Comparison of ENCODE assay signal across 23 cellular contexts in the genomic region with DNA sequence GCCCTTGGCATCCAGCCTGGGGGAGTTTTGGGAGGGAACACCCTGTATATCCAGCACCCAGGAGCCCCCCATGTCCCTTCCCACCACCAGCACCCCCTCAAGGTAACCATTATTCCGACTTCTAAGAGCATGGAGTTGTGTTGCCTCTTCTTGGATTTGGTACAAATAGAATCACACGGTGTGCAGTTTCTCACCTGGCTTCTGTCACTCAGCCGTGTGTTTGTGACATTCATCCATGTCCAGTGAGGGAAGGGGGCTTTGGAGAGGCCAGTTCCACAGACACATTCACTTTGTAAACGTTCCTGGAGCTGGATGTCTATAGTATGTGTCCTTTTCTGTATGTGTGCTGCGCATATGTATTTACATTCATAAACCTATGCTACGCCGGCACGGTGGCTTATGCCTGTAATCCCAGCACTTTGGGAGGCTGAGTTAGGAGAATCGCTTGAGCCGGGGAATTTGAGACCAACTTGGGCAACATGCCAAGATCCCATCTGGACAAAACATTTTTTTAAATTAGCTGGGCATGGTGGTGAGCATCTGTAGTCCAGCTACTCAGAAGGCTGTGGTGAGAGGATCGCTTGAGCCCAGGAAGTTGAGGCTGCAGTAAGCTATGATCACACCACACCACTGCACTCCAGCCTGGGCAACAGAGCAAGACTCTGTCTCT. TPM values are rescaled to one million over a fixed set of nuclear protein-coding genes. Genes with fewer than 3 reads are reported as not detected.
DNase-seq lines count a peak whose midpoint lies in the region; ATAC-seq and TF ChIP-seq lines count a peak whose summit lies in the region.
"Had no signal": no experiment of that assay in that cellular context is flagged by ENCODE, and none has a peak within 500 bp of the region (broad histone marks: within the 10 kb centered on the region; RNA-seq: fewer than 3 reads in every experiment).

No MANE protein-coding gene starts in this region.

- no peak overlapping the region for H3K4me3 ChIP-seq in neural progenitor cell
- no peak overlapping the region for H3K4me3 ChIP-seq in dorsolateral prefrontal cortex
- H3K4me3 ChIP-seq: GM12878, GM23248, Peyer's patch, SJSA1 had no signal

- H3K27ac ChIP-seq in neural progenitor cell (no peak overlapping the region), dorsolateral prefrontal cortex (no peak overlapping the region)
- H3K27ac ChIP-seq: GM23248, SJSA1 had no signal

- H3K36me3 ChIP-seq in neural progenitor cell, result no peaks in the 10 kb centered on the region
- H3K36me3 ChIP-seq: BE2C, SJSA1 had no signal

- H3K4me1 Mint-ChIP-seq in WTC11 (peaks cover 22% of the 10 kb centered on the region), neural progenitor cell (peaks cover 30% of the 10 kb centered on the region)
- H3K4me1 Mint-ChIP-seq: IgD-negative memory B cell had no signal

- no peak overlapping the region for H3K4me3 Mint-ChIP-seq in WTC11
- no peak overlapping the region for H3K4me3 Mint-ChIP-seq in neural progenitor cell

- intact Hi-C loops in dorsolateral prefrontal cortex (cut with DNase I), result no loop called here

- TF ChIP-seq CTCF in WTC11 (IDR thresholded peaks at IDR 0.05) (no peak), neural progenitor cell (IDR thresholded peaks at IDR 0.05) (no peak), dorsolateral prefrontal cortex (IDR thresholded peaks at IDR 0.05 in 54 of 56, conservative IDR thresholded peaks at IDR 0.05 in 2 of 56; ENCODE audit: low read depth in 1 of 56, partially characterized antibody in 56 of 56) (no peak)

- no peaks in the 10 kb centered on the region for H3K9me3 ChIP-seq in neural progenitor cell (ENCODE audit: low read depth)
- H3K9me3 ChIP-seq: BE2C, Peyer's patch, SJSA1 had no signal

- H3K36me3 Mint-ChIP-seq in WTC11 (peaks cover 21% of the 10 kb centered on the region), neural progenitor cell (peaks cover 2% of the 10 kb centered on the region)
- H3K36me3 Mint-ChIP-seq: IgD-negative memory B cell had no signal

- H3K9me3 Mint-ChIP-seq in WTC11 (peaks cover 10% of the 10 kb centered on the region), neural progenitor cell (peaks cover 8% of the 10 kb centered on the region)

- POLR2A ChIA-PET in WTC11 (lab: Charles Lee), result no interaction called here

- H3K27me3 Mint-ChIP-seq in WTC11 (ENCODE audit: low read depth), result no peaks in the 10 kb centered on the region
- H3K27me3 Mint-ChIP-seq in neural progenitor cell (ENCODE audit: insufficient read depth, low read depth), result peaks cover 11% of the 10 kb centered on the region

- H3K79me2 ChIP-seq in neural progenitor cell (ENCODE audit: low read depth), result no peaks in the 10 kb centered on the region

- H3K27ac Mint-ChIP-seq in WTC11 (peak overlapping the region; percentile 49), neural progenitor cell (peak overlapping the region; percentile 72)

- H3K4me1 ChIP-seq in neural progenitor cell, result peaks cover 9% of the 10 kb centered on the region
- H3K4me1 ChIP-seq: BE2C, SJSA1 had no signal

- no peaks in the 10 kb centered on the region for H4K20me1 ChIP-seq in neural progenitor cell (ENCODE audit: low read depth)

- ATAC-seq in WTC11, result no peak
- ATAC-seq: GM12878, HCT116 had no signal

- CTCF ChIA-PET in WTC11 (lab: Charles Lee), result interaction anchor here (2.9 kb wide), 2 partner anchors 10 to 12 kb away, joined by 9 to 18 read pairs; no protein-coding TSS in a partner anchor

- no peak overlapping the region for H3K4me2 ChIP-seq in neural progenitor cell

- H3K9ac ChIP-seq in neural progenitor cell, result no peak overlapping the region
- H3K9ac ChIP-seq: GM23248 had no signal

- peaks cover 9% of the 10 kb centered on the region for H3F3A ChIP-seq in neural progenitor cell (ENCODE audit: low read depth)

- H2AFZ ChIP-seq in neural progenitor cell (replicated peaks), result no peak overlapping the region
- H2AFZ ChIP-seq: GM23248 had no signal

- H3K27me3 ChIP-seq in neural progenitor cell (no peaks in the 10 kb centered on the region), dorsolateral prefrontal cortex (no peaks in the 10 kb centered on the region)
- H3K27me3 ChIP-seq: BE2C, Peyer's patch had no signal

- DNase-seq in Daoy (ENCODE audit: low read depth) (peak; percentile 34), MV-4-11 (lab: John Stamatoyannopoulos, UW) (peak; percentile 26), WTC11 (ENCODE audit: low spot score) (no peak), neural progenitor cell (ENCODE audit: low spot score) (no peak), iPS-NIHi11 (ENCODE audit: low spot score) (no peak), activated gamma-delta T cell treated with Interleukin-2 at 50 U/mL for 16 hours (no peak), dorsolateral prefrontal cortex (no peak)
- no peak for DNase-seq in stimulated activated CD4-positive, alpha-beta T cell treated with anti-CD3 and anti-CD28 coated beads, Interleukin-1b, Interleukin-23, amount 100 ng/mL, for 48 hours
- DNase-seq: BE2C, DMS79 treated with DMSO at 0.1 percent for 48 hours, GM23248, Kasumi-1, NCI-H1417, NCI-H1694 treated with DMSO at 0.1 percent for 48 hours, NCI-H2081 treated with DMSO at 0.1 percent for 48 hours, NCI-H774 had no signal

TF ChIP-seq in WTC11, 78 proteins besides CTCF, POLR2A, EP300 and RAD21 (continues in another document):
- TF ChIP-seq, protein P1, sequence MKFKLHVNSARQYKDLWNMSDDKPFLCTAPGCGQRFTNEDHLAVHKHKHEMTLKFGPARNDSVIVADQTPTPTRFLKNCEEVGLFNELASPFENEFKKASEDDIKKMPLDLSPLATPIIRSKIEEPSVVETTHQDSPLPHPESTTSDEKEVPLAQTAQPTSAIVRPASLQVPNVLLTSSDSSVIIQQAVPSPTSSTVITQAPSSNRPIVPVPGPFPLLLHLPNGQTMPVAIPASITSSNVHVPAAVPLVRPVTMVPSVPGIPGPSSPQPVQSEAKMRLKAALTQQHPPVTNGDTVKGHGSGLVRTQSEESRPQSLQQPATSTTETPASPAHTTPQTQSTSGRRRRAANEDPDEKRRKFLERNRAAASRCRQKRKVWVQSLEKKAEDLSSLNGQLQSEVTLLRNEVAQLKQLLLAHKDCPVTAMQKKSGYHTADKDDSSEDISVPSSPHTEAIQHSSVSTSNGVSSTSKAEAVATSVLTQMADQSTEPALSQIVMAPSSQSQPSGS (CRISPR knock-in tag; IDR thresholded peaks at IDR 0.05; ENCODE audit: borderline replicate concordance, low read depth), result no peak
- TF ChIP-seq CBFB (CRISPR knock-in tag; IDR thresholded peaks at IDR 0.05; ENCODE audit: low read depth) (no peak), NFYB (CRISPR knock-in tag; conservative IDR thresholded peaks at IDR 0.05; ENCODE audit: low read depth) (no peak), FOXP1 (CRISPR knock-in tag; IDR thresholded peaks at IDR 0.05; ENCODE audit: borderline replicate concordance) (no peak), MYBL2 (CRISPR knock-in tag; IDR thresholded peaks at IDR 0.05) (no peak), ESRRA (CRISPR knock-in tag; IDR thresholded peaks at IDR 0.05; ENCODE audit: borderline replicate concordance) (no peak), MXD4 (CRISPR knock-in tag; IDR thresholded peaks at IDR 0.05; ENCODE audit: borderline replicate concordance) (no peak), NR1H2 (CRISPR knock-in tag; IDR thresholded peaks at IDR 0.05) (no peak), ATF1 (CRISPR knock-in tag; IDR thresholded peaks at IDR 0.05) (no peak), ZNF317 (CRISPR knock-in tag; IDR thresholded peaks at IDR 0.05; ENCODE audit: borderline replicate concordance, low read depth) (no peak), SP1 (CRISPR knock-in tag; conservative IDR thresholded peaks at IDR 0.05) (no peak)
- TF ChIP-seq, protein P2, sequence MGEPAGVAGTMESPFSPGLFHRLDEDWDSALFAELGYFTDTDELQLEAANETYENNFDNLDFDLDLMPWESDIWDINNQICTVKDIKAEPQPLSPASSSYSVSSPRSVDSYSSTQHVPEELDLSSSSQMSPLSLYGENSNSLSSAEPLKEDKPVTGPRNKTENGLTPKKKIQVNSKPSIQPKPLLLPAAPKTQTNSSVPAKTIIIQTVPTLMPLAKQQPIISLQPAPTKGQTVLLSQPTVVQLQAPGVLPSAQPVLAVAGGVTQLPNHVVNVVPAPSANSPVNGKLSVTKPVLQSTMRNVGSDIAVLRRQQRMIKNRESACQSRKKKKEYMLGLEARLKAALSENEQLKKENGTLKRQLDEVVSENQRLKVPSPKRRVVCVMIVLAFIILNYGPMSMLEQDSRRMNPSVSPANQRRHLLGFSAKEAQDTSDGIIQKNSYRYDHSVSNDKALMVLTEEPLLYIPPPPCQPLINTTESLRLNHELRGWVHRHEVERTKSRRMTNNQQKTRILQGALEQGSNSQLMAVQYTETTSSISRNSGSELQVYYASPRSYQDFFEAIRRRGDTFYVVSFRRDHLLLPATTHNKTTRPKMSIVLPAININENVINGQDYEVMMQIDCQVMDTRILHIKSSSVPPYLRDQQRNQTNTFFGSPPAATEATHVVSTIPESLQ (CRISPR knock-in tag; IDR thresholded peaks at IDR 0.05), result no peak
- TF ChIP-seq, protein P3, sequence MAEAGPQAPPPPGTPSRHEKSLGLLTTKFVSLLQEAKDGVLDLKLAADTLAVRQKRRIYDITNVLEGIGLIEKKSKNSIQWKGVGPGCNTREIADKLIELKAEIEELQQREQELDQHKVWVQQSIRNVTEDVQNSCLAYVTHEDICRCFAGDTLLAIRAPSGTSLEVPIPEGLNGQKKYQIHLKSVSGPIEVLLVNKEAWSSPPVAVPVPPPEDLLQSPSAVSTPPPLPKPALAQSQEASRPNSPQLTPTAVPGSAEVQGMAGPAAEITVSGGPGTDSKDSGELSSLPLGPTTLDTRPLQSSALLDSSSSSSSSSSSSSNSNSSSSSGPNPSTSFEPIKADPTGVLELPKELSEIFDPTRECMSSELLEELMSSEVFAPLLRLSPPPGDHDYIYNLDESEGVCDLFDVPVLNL (CRISPR knock-in tag; IDR thresholded peaks at IDR 0.05; ENCODE audit: borderline replicate concordance, low read depth), result no peak
- TF ChIP-seq, protein P4, sequence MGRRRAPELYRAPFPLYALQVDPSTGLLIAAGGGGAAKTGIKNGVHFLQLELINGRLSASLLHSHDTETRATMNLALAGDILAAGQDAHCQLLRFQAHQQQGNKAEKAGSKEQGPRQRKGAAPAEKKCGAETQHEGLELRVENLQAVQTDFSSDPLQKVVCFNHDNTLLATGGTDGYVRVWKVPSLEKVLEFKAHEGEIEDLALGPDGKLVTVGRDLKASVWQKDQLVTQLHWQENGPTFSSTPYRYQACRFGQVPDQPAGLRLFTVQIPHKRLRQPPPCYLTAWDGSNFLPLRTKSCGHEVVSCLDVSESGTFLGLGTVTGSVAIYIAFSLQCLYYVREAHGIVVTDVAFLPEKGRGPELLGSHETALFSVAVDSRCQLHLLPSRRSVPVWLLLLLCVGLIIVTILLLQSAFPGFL (CRISPR knock-in tag; IDR thresholded peaks at IDR 0.05; ENCODE audit: borderline replicate concordance), result no peak

RNA-seq across cellular contexts. Expression of a gene that starts 36.6 kb away (rescaled TPM):
- 7.2 and 10.3 TPM in 2 replicates for total RNA-seq in Daoy (2014; rRNA removed; shearing (Covaris generic))
- total RNA-seq in WTC11 (2021), result 25.8 to 33.5 TPM (median 31.2 TPM) in 3 replicates
- total RNA-seq in neural progenitor cell (ENCODE audit: low replicate concordance), result 1.6 and 6.7 TPM in 2 replicates
- 10 to 100 TPM; 23.9 to 74.2 (median 42.8) TPM for total RNA-seq in dorsolateral prefrontal cortex
- total RNA-seq: GM23248, MCF 10A, OCI-LY7, SJSA1 had no signal

Comparison
In these comparisons a context has a peak if more than half of its experiments do, and no peak if none do; other contexts are left out.
1. DNase-seq: peak in Daoy (single experiment) and MV-4-11 (single experiment); none in WTC11 (single experiment), neural progenitor cell (single experiment), stimulated activated CD4-positive, alpha-beta T cell treated with anti-CD3 and anti-CD28 coated beads, Interleukin-1b, Interleukin-23, amount 100 ng/mL, for 48 hours (single experiment), iPS-NIHi11 (single experiment), activated gamma-delta T cell treated with Interleukin-2 at 50 U/mL for 16 hours (single experiment) and dorsolateral prefrontal cortex (0 of 10).